Comparison of ENCODE assay signal across 8 cellular contexts in the genomic region with DNA sequence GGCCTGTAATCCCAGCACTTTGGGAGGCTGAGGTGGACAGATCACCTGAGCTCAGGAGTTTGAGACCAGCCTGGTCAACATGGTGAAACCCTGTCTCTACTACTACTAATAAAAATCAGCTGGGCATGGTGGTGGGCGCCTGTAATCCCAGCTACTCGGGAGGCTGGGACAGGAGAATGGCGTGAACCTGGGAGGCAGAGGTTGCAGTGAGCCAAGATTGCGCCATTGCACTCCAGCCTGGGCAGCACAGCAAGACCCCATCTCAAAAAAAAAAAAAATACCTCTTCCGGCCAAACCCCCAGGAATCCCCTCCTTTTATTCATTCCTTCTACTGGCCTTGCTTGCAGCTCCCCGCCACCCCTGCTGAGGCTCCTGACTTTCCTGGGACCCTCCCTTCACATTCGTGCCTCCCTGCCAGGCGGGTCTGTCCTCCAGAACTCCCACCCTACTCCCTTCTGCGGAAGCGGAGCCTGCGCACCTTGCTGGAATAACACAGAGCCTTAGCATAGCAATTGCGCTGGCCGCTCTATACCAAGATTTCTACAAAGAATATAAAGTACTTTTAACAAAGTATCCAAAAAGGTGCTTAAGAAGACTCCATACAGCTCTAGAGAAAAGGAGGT. TPM values are rescaled to one million over a fixed set of nuclear protein-coding genes. Genes with fewer than 3 reads are reported as not detected.
DNase-seq lines count a peak whose midpoint lies in the region; ATAC-seq and TF ChIP-seq lines count a peak whose summit lies in the region.
"Not testable (repeated sequence)": the region's sequence is repeated elsewhere in the genome, so short reads cannot be mapped to it uniquely, and the experiment has no call there.

No MANE protein-coding gene starts in this region.

- not testable (repeated sequence) for ATAC-seq in Right ventricle myocardium superior (ENCODE audit: poor library complexity); right cardiac atrium

- DNase-seq in Right ventricle myocardium superior (peak; percentile 37), right cardiac atrium (peak in 2 of 3 donors; percentile 34 to 38)
- not testable (repeated sequence) for DNase-seq in mesothelial cell of epicardium (ENCODE audit: low spot score in 2 of 2, unreplicated experiment in 2 of 2); prostate gland (ENCODE audit: low spot score); vagina (ENCODE audit: extremely low spot score in 2 of 2)

- H3K27me3 Mint-ChIP-seq in dendritic cell treated with granulocyte-macrophage colony-stimulating factor and Interleukin-4, amounts not matched to agents 40 ng/mL and 50 ng/mL, for 4 days; mesothelial cell of epicardium (ENCODE audit: low read depth): not testable (repeated sequence)

- not testable (repeated sequence) for H3K27ac ChIP-seq in HEK293 (ENCODE audit: extremely low read depth, low read depth, low read length)
- peak overlapping the region; percentile 44 for H3K27ac ChIP-seq in right cardiac atrium (ENCODE audit: low read length)
- H3K27ac ChIP-seq in prostate gland, result peak overlapping the region; percentile 20 to 32
- peak overlapping the region; percentile 54 for H3K27ac ChIP-seq in subcutaneous abdominal adipose tissue (ENCODE audit: low read depth, low read length)
- peak overlapping the region; percentile 66 for H3K27ac ChIP-seq in vagina

- H3K27ac Mint-ChIP-seq in dendritic cell treated with granulocyte-macrophage colony-stimulating factor and Interleukin-4, amounts not matched to agents 40 ng/mL and 50 ng/mL, for 4 days, result peak overlapping the region; percentile 59
- peak overlapping the region; percentile 82 for H3K27ac Mint-ChIP-seq in mesothelial cell of epicardium

- H3K4me3 ChIP-seq in HEK293 (ENCODE audit: low read depth, low read length); right cardiac atrium (ENCODE audit: low read length); prostate gland; subcutaneous abdominal adipose tissue (ENCODE audit: low read depth in 1 of 5, low read length in 5 of 5); vagina: not testable (repeated sequence)

- not testable (repeated sequence) for H3K4me1 ChIP-seq in HEK293 (ENCODE audit: control insufficient read depth, insufficient read depth, low read length); right cardiac atrium (ENCODE audit: control insufficient read depth, insufficient read depth, low read length); prostate gland (replicated peaks)
- peaks cover 2 to 49% (median 38%) of the 10 kb centered on the region in 5 donors for H3K4me1 ChIP-seq in subcutaneous abdominal adipose tissue (ENCODE audit: control insufficient read depth in 5 of 5, insufficient read depth in 5 of 5, low read length in 5 of 5)
- peaks cover 28% of the 10 kb centered on the region for H3K4me1 ChIP-seq in vagina

- WGBS in right cardiac atrium, result 86% methylated on average over 13 of the region's 13 CpGs
- 98% methylated on average over 13 of the region's 13 CpGs for WGBS in prostate gland

- H3K36me3 ChIP-seq in HEK293 (ENCODE audit: control insufficient read depth in 2 of 2, insufficient read depth in 1 of 2, low read length in 2 of 2) (peaks cover 6 to 48% of the 10 kb centered on the region in 2 experiments), subcutaneous abdominal adipose tissue (ENCODE audit: control insufficient read depth in 5 of 5, insufficient read depth in 5 of 5, low read length in 5 of 5) (peaks cover 0 to 39% (median 28%) of the 10 kb centered on the region in 5 donors), vagina (peaks cover 0 to 13% of the 10 kb centered on the region in 2 donors)
- not testable (repeated sequence) for H3K36me3 ChIP-seq in prostate gland

- intact Hi-C loops in dendritic cell treated with granulocyte-macrophage colony-stimulating factor and Interleukin-4, amounts not matched to agents 40 ng/mL and 50 ng/mL, for 4 days (cut with micrococcal nuclease); vagina (cut with DNase I): not testable (repeated sequence)
- intact Hi-C loops in Right ventricle myocardium superior (cut with DNase I), result loop anchor here (5.0 kb wide), 1 partner anchor 42 kb away; no protein-coding TSS in a partner anchor
- intact Hi-C loops in right cardiac atrium (cut with DNase I), result loop anchor here in 1 of 4 donors (5.0 kb wide), 1 partner anchor 47 kb away; a partner anchor contains a TSS
- intact Hi-C loops in prostate gland (cut with DNase I), result loop anchor here (5.0 kb wide), 1 partner anchor 42 kb away; no protein-coding TSS in a partner anchor

- TF ChIP-seq CTCF in HEK293 (tag by site-specific recombination; IDR thresholded peaks at IDR 0.05); mesothelial cell of epicardium (IDR thresholded peaks at IDR 0.05; ENCODE audit: unreplicated experiment); prostate gland (IDR thresholded peaks at IDR 0.05); vagina (IDR thresholded peaks at IDR 0.05): not testable (repeated sequence)

- POLR2A ChIA-PET in HEK293 (lab: Yijun Ruan, JAX), result interaction anchor here (0.5 kb wide), 1 partner anchor 86 kb away, joined by 4 read pairs; no protein-coding TSS in a partner anchor

- TF ChIP-seq POLR2A in prostate gland (IDR thresholded peaks at IDR 0.05); vagina (IDR thresholded peaks at IDR 0.05): not testable (repeated sequence)

- H3K4me1 Mint-ChIP-seq in dendritic cell treated with granulocyte-macrophage colony-stimulating factor and Interleukin-4, amounts not matched to agents 40 ng/mL and 50 ng/mL, for 4 days (ENCODE audit: low read depth), result peaks cover 50% of the 10 kb centered on the region
- peaks cover 29% of the 10 kb centered on the region for H3K4me1 Mint-ChIP-seq in mesothelial cell of epicardium

- not testable (repeated sequence) for H3K4me3 Mint-ChIP-seq in dendritic cell treated with granulocyte-macrophage colony-stimulating factor and Interleukin-4, amounts not matched to agents 40 ng/mL and 50 ng/mL, for 4 days; mesothelial cell of epicardium

- CTCF ChIA-PET in HEK293 (lab: Yijun Ruan, JAX), result interaction anchor here (0.5 to 2.4 kb wide), 5 partner anchors 12 to 525 kb away, joined by 3 to 11 read pairs (median 5); no protein-coding TSS in a partner anchor

- H3K36me3 Mint-ChIP-seq in dendritic cell treated with granulocyte-macrophage colony-stimulating factor and Interleukin-4, amounts not matched to agents 40 ng/mL and 50 ng/mL, for 4 days (ENCODE audit: low read depth), result peaks cover 100% of the 10 kb centered on the region
- H3K36me3 Mint-ChIP-seq in mesothelial cell of epicardium, result peaks cover 20% of the 10 kb centered on the region

- H3K9me3 ChIP-seq in HEK293 (ENCODE audit: control insufficient read depth, insufficient read depth, low read depth, low read length); right cardiac atrium (ENCODE audit: control insufficient read depth, low read length); prostate gland; subcutaneous abdominal adipose tissue (ENCODE audit: control insufficient read depth in 5 of 5, low read length in 5 of 5); vagina: not testable (repeated sequence)

- not testable (repeated sequence) for H3K9me3 Mint-ChIP-seq in dendritic cell treated with granulocyte-macrophage colony-stimulating factor and Interleukin-4, amounts not matched to agents 40 ng/mL and 50 ng/mL, for 4 days; mesothelial cell of epicardium

- not testable (repeated sequence) for H3K27me3 ChIP-seq in right cardiac atrium (ENCODE audit: control insufficient read depth, insufficient read depth); prostate gland (replicated peaks; ENCODE audit: insufficient read depth); subcutaneous abdominal adipose tissue (ENCODE audit: control insufficient read depth in 5 of 5, insufficient read depth in 4 of 5, low read length in 5 of 5); vagina

- not testable (repeated sequence) for H3K9ac ChIP-seq in subcutaneous abdominal adipose tissue (ENCODE audit: low read length in 5 of 5)

TF ChIP-seq in HEK293, 187 proteins besides CTCF, POLR2A, EP300 and RAD21:
- peak; percentile 84 for TF ChIP-seq ZNF121 (tag by site-specific recombination; IDR thresholded peaks at IDR 0.05)
TF ChIP-seq in HEK293: peak in this region for 1; not testable (repeated sequence) for 186.

RNA-seq across cellular contexts. Expression of a gene that starts 47.6 kb away (rescaled TPM):
- 17.1 TPM for total RNA-seq in Right ventricle myocardium superior
- 10 to 100 TPM; 13.9 to 16.1 (median 14.4) TPM for total RNA-seq in right cardiac atrium
- 14.2 TPM for polyA plus RNA-seq in right cardiac atrium
- total RNA-seq in mesothelial cell of epicardium, result 14.9 to 16.3 TPM (median 15.5 TPM) in 3 replicates
- total RNA-seq in prostate gland, result 10 to 100 TPM; 15.1 to 20.3 TPM
- 8.8 TPM for total RNA-seq in vagina
